ENCODE assay signal across 20 cellular contexts in the genomic region with DNA sequence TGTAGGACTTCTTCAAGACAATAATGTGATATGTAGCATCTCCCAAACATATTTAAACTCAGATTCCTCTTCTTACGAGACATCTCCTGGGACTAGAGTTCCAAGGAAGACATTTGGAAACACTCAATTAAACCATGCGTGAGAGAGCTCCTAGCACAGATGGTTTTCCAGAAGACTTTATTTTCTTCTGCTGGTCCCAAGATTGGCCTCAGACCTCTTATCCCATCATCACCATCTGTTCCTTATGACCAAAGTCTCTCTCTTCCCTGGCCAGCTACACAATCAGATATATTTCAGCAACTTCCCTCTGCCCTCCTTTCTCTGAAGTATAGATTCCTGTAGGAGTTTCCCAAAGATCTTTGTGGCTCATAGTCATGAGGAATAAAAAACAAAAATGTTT.
DNase-seq lines count a peak whose midpoint lies in the region; ATAC-seq and TF ChIP-seq lines count a peak whose summit lies in the region.
"Had no signal": no experiment of that assay in that cellular context is flagged by ENCODE, and none has a peak within 500 bp of the region (broad histone marks: within the 10 kb centered on the region; RNA-seq: fewer than 3 reads in every experiment).

No MANE protein-coding gene starts in this region.

- H3K4me3 Mint-ChIP-seq in natural killer cell, result no peak overlapping the region

- H3K9me3 Mint-ChIP-seq in natural killer cell, result no peaks in the 10 kb centered on the region

- peaks cover 0 to 3% of the 10 kb centered on the region in 2 donors for H3K27me3 Mint-ChIP-seq in natural killer cell (ENCODE audit: low read depth in 2 of 2)

- H3K36me3 ChIP-seq in thyroid gland, result no peaks in the 10 kb centered on the region
- no peaks in the 10 kb centered on the region for H3K36me3 ChIP-seq in body of pancreas (replicated peaks in 1 of 2; ENCODE audit: insufficient read depth in 1 of 2, low read depth in 2 of 2)

- H3K27ac Mint-ChIP-seq in natural killer cell, result no peak overlapping the region

- no peak overlapping the region for H3K4me3 ChIP-seq in AG10803 (ENCODE audit: low read length)
- H3K4me3 ChIP-seq in thyroid gland (replicated peaks in 1 of 3), result no peak overlapping the region
- H3K4me3 ChIP-seq in body of pancreas, result no peak overlapping the region

- 84 to 93% methylated on average over 2 of the region's 2 CpGs for WGBS in thyroid gland, 2 donors
- WGBS in body of pancreas, 2 donors, result 89 to 93% methylated on average over 2 of the region's 2 CpGs

- DNase-seq in AG10803 (ENCODE audit: low read depth) (peak; percentile 76), GM04503 (ENCODE audit: low read depth) (peak; percentile 23), NCI-H82 (lab: John Stamatoyannopoulos, UW) (peak; percentile 85), epidermal melanocyte (ENCODE audit: insufficient read length, low spot score) (peak; percentile 29), thyroid gland (no peak), natural killer cell (no peak), body of pancreas (no peak)
- DNase-seq: COR-L47, H7, IMR-90, Kasumi-1, MM.1S, NCI-H1092 treated with DMSO at 0.1 percent for 48 hours, NCI-H1694, NCI-H226, NCI-H69, OCI-M1, RPMI8226, SIG-M5 had no signal

- H3K27me3 ChIP-seq in thyroid gland, result no peaks in the 10 kb centered on the region
- no peaks in the 10 kb centered on the region for H3K27me3 ChIP-seq in body of pancreas

- intact Hi-C loops in thyroid gland (cut with DNase I), result no loop called here
- intact Hi-C loops in natural killer cell (cut with micrococcal nuclease), result no loop called here
- intact Hi-C loops in body of pancreas (cut with DNase I), result no loop called here

- H3K27ac ChIP-seq in thyroid gland (no peak overlapping the region), body of pancreas (no peak overlapping the region)

- TF ChIP-seq POLR2A in thyroid gland (IDR thresholded peaks at IDR 0.05) (no peak), body of pancreas (IDR thresholded peaks at IDR 0.05) (no peak)

- no peaks in the 10 kb centered on the region for H3K4me1 Mint-ChIP-seq in natural killer cell

- H3K9me3 ChIP-seq in thyroid gland (no peaks in the 10 kb centered on the region), body of pancreas (no peaks in the 10 kb centered on the region)

- H3K36me3 Mint-ChIP-seq in natural killer cell, result no peaks in the 10 kb centered on the region

- ATAC-seq in natural killer cell, result no peak
- no peak for ATAC-seq in body of pancreas
- ATAC-seq in GM21576 (IDR thresholded peaks at IDR 0.05; ENCODE audit: unreplicated experiment), result no peak

- TF ChIP-seq CTCF in AG10803 (conservative IDR thresholded peaks at IDR 0.05; ENCODE audit: low read length) (no peak), thyroid gland (IDR thresholded peaks at IDR 0.05) (no peak), natural killer cell (IDR thresholded peaks at IDR 0.05) (no peak), body of pancreas (IDR thresholded peaks at IDR 0.05) (no peak)

- no peaks in the 10 kb centered on the region for H3K4me1 ChIP-seq in thyroid gland
- H3K4me1 ChIP-seq in body of pancreas, result no peaks in the 10 kb centered on the region

Comparison
In these comparisons a context has a peak if more than half of its experiments do, and no peak if none do; other contexts are left out.
1. DNase-seq: peak in AG10803 (single experiment), GM04503 (single experiment), NCI-H82 (single experiment) and epidermal melanocyte (single experiment); none in thyroid gland (0 of 2), natural killer cell (single experiment) and body of pancreas (0 of 4).